In genomic region chr19:10855879-10856522, GRCh38 we compare ENCODE assay signal across 9 cellular contexts. TPM values are rescaled to one million over a fixed set of nuclear protein-coding genes. Genes with fewer than 3 reads are reported as not detected.
DNase-seq lines count a peak whose midpoint lies in the region; TF ChIP-seq lines count a peak whose summit lies in the region.
"Had no signal": no experiment of that assay in that cellular context is flagged by ENCODE, and none has a peak within 500 bp of the region (broad histone marks: within the 10 kb centered on the region; RNA-seq: fewer than 3 reads in every experiment).

No MANE protein-coding gene starts in this region.

- no peaks in the 10 kb centered on the region for H3K27me3 ChIP-seq in endodermal cell (ENCODE audit: control insufficient read depth, insufficient read depth, low read length, poor library complexity, severe bottlenecking)

- no peaks in the 10 kb centered on the region for H3K9me3 Mint-ChIP-seq in endodermal cell

- H3K27me3 Mint-ChIP-seq in endodermal cell (ENCODE audit: insufficient read depth) = peaks cover 4% of the 10 kb centered on the region

- H3K27ac Mint-ChIP-seq in endodermal cell = no peak overlapping the region

- H3K36me3 ChIP-seq in endodermal cell (ENCODE audit: control insufficient read depth, insufficient read depth, low read length) = no peaks in the 10 kb centered on the region

- H3K9ac ChIP-seq in endodermal cell (ENCODE audit: extremely low read depth, low read length, poor library complexity, severe bottlenecking) = no peak overlapping the region

- no peaks in the 10 kb centered on the region for H3K9me3 ChIP-seq in endodermal cell (ENCODE audit: control insufficient read depth, low read length)

- WGBS in endodermal cell (ENCODE audit: insufficient coverage in 1 of 2, insufficient read length in 1 of 2), 2 experiments = 79 to 94% methylated on average over 4 to 5 of the region's 5 CpGs

- no peaks in the 10 kb centered on the region for H3K4me1 Mint-ChIP-seq in endodermal cell

- H3K4me1 ChIP-seq in endodermal cell (ENCODE audit: control insufficient read depth, insufficient read depth, low read length) = no peaks in the 10 kb centered on the region

- TF ChIP-seq POLR2A in NB4 (IDR thresholded peaks at IDR 0.05; ENCODE audit: extremely low read depth, insufficient read length) = no peak

- peak; percentile 62 for DNase-seq in activated CD8-positive, alpha-beta memory T cell treated with anti-CD3 and anti-CD28 coated beads, Interleukin-2, amount 50 U/mL, for 48 hours
- DNase-seq in activated CD8-positive, alpha-beta memory T cell treated with anti-CD3 and anti-CD28 coated beads, Interleukin-2, amount 50 U/mL, for 4 hours = no peak
- DNase-seq in NB4 (ENCODE audit: low read depth) (peak; percentile 54), endodermal cell (peak; percentile 83), inferior parietal cortex (ENCODE audit: extremely low spot score) (no peak), occipital lobe (lab: John Stamatoyannopoulos, UW) (no peak), NCI-H345 (lab: John Stamatoyannopoulos, UW) (no peak)
- peak; percentile 52 for DNase-seq in stimulated activated CD8-positive, alpha-beta memory T cell treated with anti-CD3 and anti-CD28 coated beads, Interleukin-4, amount 100 ng/mL, for 48 hours
- DNase-seq: NCI-H1092 had no signal

- no peak overlapping the region for H3K4me3 Mint-ChIP-seq in endodermal cell

- TF ChIP-seq CTCF in NB4 (IDR thresholded peaks at IDR 0.05; ENCODE audit: low read depth, low read length) (peak; percentile 56), endodermal cell (conservative IDR thresholded peaks at IDR 0.05) (peak; percentile 75)

- no peak overlapping the region for H3K4me3 ChIP-seq in NB4 (ENCODE audit: low read depth, low read length)
- no peak overlapping the region for H3K4me3 ChIP-seq in endodermal cell (ENCODE audit: low read length)

- H3K27ac ChIP-seq in endodermal cell (ENCODE audit: low read depth, low read length) = no peak overlapping the region

- H3K36me3 Mint-ChIP-seq in endodermal cell (ENCODE audit: low read depth) = no peaks in the 10 kb centered on the region

RNA-seq across cellular contexts. Expression of gene C19orf38, which starts 7.8 kb away (rescaled TPM):
- under 1 TPM in 1 of 2 donors, not detected in 1; 0.24 TPM for total RNA-seq in endodermal cell
- polyA plus RNA-seq in endodermal cell (2013, experiment 1 of 2) = not detected
- not detected for polyA plus RNA-seq in endodermal cell (2013, experiment 2 of 2)
- total RNA-seq in occipital lobe = 0.94 TPM

RNA-seq across cellular contexts. Expression of gene CARM1, which starts 15.4 kb away (rescaled TPM):
- total RNA-seq in endodermal cell (10 to 100 TPM; 80.6 to 86.6 TPM), occipital lobe (22.3 TPM)
- polyA plus RNA-seq in endodermal cell (2013, experiment 1 of 2) = 115 TPM
- polyA plus RNA-seq in endodermal cell (2013, experiment 2 of 2) = 105 TPM

RNA-seq across cellular contexts. Expression of gene TMED1, which starts 20.0 kb away (rescaled TPM):
- total RNA-seq in endodermal cell (10 to 100 TPM; 19.7 to 34.5 TPM), occipital lobe (11.5 TPM)
- 33.2 TPM for polyA plus RNA-seq in endodermal cell (2013, experiment 1 of 2)
- 32.3 TPM for polyA plus RNA-seq in endodermal cell (2013, experiment 2 of 2)

Comparison
In these comparisons a context has a peak if more than half of its experiments do, and no peak if none do; other contexts are left out.
1. DNase-seq: peak in activated CD8-positive, alpha-beta memory T cell treated with anti-CD3 and anti-CD28 coated beads, Interleukin-2, amount 50 U/mL, for 48 hours (single experiment), NB4 (single experiment), endodermal cell (single experiment) and stimulated activated CD8-positive, alpha-beta memory T cell treated with anti-CD3 and anti-CD28 coated beads, Interleukin-4, amount 100 ng/mL, for 48 hours (single experiment); none in activated CD8-positive, alpha-beta memory T cell treated with anti-CD3 and anti-CD28 coated beads, Interleukin-2, amount 50 U/mL, for 4 hours (single experiment), inferior parietal cortex (single experiment), occipital lobe (single experiment) and NCI-H345 (single experiment).